Comparison of ENCODE assay signal across 8 cellular contexts in genomic region chr3:196942915-196943277, GRCh38. TPM values are rescaled to one million over a fixed set of nuclear protein-coding genes. Genes with fewer than 3 reads are reported as not detected.
DNase-seq lines count a peak whose midpoint lies in the region; ATAC-seq, FAIRE-seq and TF ChIP-seq lines count a peak whose summit lies in the region.

No MANE protein-coding gene starts in this region.

- no peak for FAIRE-seq in bronchial epithelial cell (lab: Jason Lieb, UNC)

- peak overlapping the region; percentile 83 for H3K27ac Mint-ChIP-seq in GM23338

- H3K27me3 ChIP-seq in GM23338 (ENCODE audit: insufficient read depth) = no peaks in the 10 kb centered on the region
- H3K27me3 ChIP-seq in bronchial epithelial cell (ENCODE audit: control insufficient read depth, insufficient read depth, low read length) = no peaks in the 10 kb centered on the region
- H3K27me3 ChIP-seq in right lobe of liver = no peaks in the 10 kb centered on the region

- peaks cover 22% of the 10 kb centered on the region for H3K27me3 Mint-ChIP-seq in GM23338 (ENCODE audit: insufficient read depth, low read depth, poor library complexity)

- no peak for TF ChIP-seq POLR2A in right lobe of liver (IDR thresholded peaks at IDR 0.05)

- H3F3A ChIP-seq in GM23338 (replicated peaks; ENCODE audit: low read depth) = peaks cover 7% of the 10 kb centered on the region; the same call in 1 of the 2 replicates

- H3K36me3 Mint-ChIP-seq in GM23338 (ENCODE audit: low read depth) = peaks cover 34% of the 10 kb centered on the region

- peak overlapping the region; percentile 99 for H3K4me3 Mint-ChIP-seq in GM23338

- H3K9me3 ChIP-seq in right lobe of liver = no peaks in the 10 kb centered on the region

- TF ChIP-seq CTCF in GM23338 (conservative IDR thresholded peaks at IDR 0.05; ENCODE audit: low read depth in 2 of 2) (no peak), bronchial epithelial cell (IDR thresholded peaks at IDR 0.05; ENCODE audit: insufficient read depth, low read length, severe bottlenecking) (no peak), right lobe of liver (IDR thresholded peaks at IDR 0.05) (no peak)

- H4K20me1 ChIP-seq in GM23338 (replicated peaks; ENCODE audit: insufficient read depth) = peaks cover 14% of the 10 kb centered on the region

- H3K36me3 ChIP-seq in GM23338 (ENCODE audit: insufficient read depth) (peaks cover 16% of the 10 kb centered on the region), bronchial epithelial cell (ENCODE audit: control insufficient read depth, insufficient read depth, low read length) (peaks cover 5% of the 10 kb centered on the region), right lobe of liver (peaks cover 0 to 18% (median 4%) of the 10 kb centered on the region in 4 donors)

- intact Hi-C loops in right lobe of liver (cut with DNase I) = loop anchor here in 1 of 2 donors (10.0 kb wide), 1 partner anchor 78 kb away; the partner anchor contains the start of gene SENP5

- H3K4me3 ChIP-seq in GM23338 (peak overlapping the region; percentile 99), bronchial epithelial cell (ENCODE audit: low read depth, low read length) (peak overlapping the region; percentile 99), right lobe of liver (peak overlapping the region; percentile 99 to 100 (median 100))

- DNase-seq in EH (ENCODE audit: low read depth) (peak; percentile 18), GM23338 (ENCODE audit: low spot score) (peak; percentile 26), NCI-H2227 treated with DMSO at 0.1 percent for 48 hours (lab: John Stamatoyannopoulos, UW) (peak; percentile 38), bronchial epithelial cell (ENCODE audit: low read depth) (peak; percentile 30), right lobe of liver (peak in 1 of 3 donors; percentile 36), substantia nigra (lab: John Stamatoyannopoulos, UW) (peak in 9 of 49 donors; percentile 28 to 41 (median 35)), putamen (ENCODE audit: low spot score) (no peak), EL (no peak)

- H3K9me2 ChIP-seq in GM23338 (ENCODE audit: insufficient read depth) = no peaks in the 10 kb centered on the region

- H2AFZ ChIP-seq in GM23338 = peak overlapping the region; percentile 86

- H3K9me3 Mint-ChIP-seq in GM23338 = no peaks in the 10 kb centered on the region; the same call in 2 of the 3 replicates

- H3K4me1 Mint-ChIP-seq in GM23338 = peaks cover 22% of the 10 kb centered on the region; the same call in 2 of the 3 replicates

- H3K4me1 ChIP-seq in GM23338 (ENCODE audit: insufficient read depth) (peaks cover 11% of the 10 kb centered on the region; the same call in 1 of the 2 replicates), right lobe of liver (peaks cover 0 to 22% (median 6%) of the 10 kb centered on the region in 4 donors)

- peak overlapping the region; percentile 99 for H3K4me2 ChIP-seq in GM23338

- ATAC-seq in GM23338 (peak; percentile 6), right lobe of liver (peak in 3 of 4 donors; percentile 1 to 5 (median 3))

- 0% methylated on average over 2 of the region's 25 CpGs for WGBS in right lobe of liver (ENCODE audit: insufficient coverage, low coverage, low lambda C conversion rate, missing lambda C conversion rate)

- peaks cover 57% of the 10 kb centered on the region for H3K79me2 ChIP-seq in GM23338 (replicated peaks; ENCODE audit: insufficient read depth)

- H3K27ac ChIP-seq in GM23338 (ENCODE audit: low read depth) = no peak overlapping the region
- H3K27ac ChIP-seq in right lobe of liver = peak overlapping the region in 2 of 3 donors; percentile 65 to 78
- peak overlapping the region; percentile 78 for H3K27ac ChIP-seq in substantia nigra (ENCODE audit: low read depth, low read length, poor library complexity, severe bottlenecking)

TF ChIP-seq in GM23338, 12 proteins besides CTCF, POLR2A, EP300 and RAD21 (continues in another document):
- TF ChIP-seq JUNB (IDR thresholded peaks at IDR 0.05; ENCODE audit: unreplicated experiment) (no peak), STAT1 (IDR thresholded peaks at IDR 0.05; ENCODE audit: unreplicated experiment) (no peak), ZNF331 (CRISPR knock-in tag; IDR thresholded peaks at IDR 0.05; ENCODE audit: low read depth) (no peak), CREB1 (CRISPR knock-in tag; IDR thresholded peaks at IDR 0.05; ENCODE audit: low read depth) (no peak), ZNF462 (CRISPR knock-in tag; IDR thresholded peaks at IDR 0.05) (no peak), NANOG (IDR thresholded peaks at IDR 0.05; ENCODE audit: borderline replicate concordance) (no peak), POLR2AphosphoS5 (IDR thresholded peaks at IDR 0.05; ENCODE audit: low read depth) (no peak), EZH2phosphoT487 (IDR thresholded peaks at IDR 0.05; ENCODE audit: unreplicated experiment) (no peak), ETS1 (IDR thresholded peaks at IDR 0.05) (no peak), EZH2 (IDR thresholded peaks at IDR 0.05; ENCODE audit: low read depth, unreplicated experiment) (no peak)

RNA-seq across cellular contexts. Expression of gene NCBP2, which starts 0.6 kb away (rescaled TPM):
- total RNA-seq in GM23338 (2014; rRNA removed; shearing (Covaris generic)) = 72.7 and 78.4 TPM in 2 replicates
- 83.8 and 98.9 TPM in 2 replicates for polyA plus RNA-seq in GM23338 (2016; fragmentation: Nextera tagmentation; extraction: Ambion mirVana)
- total RNA-seq in bronchial epithelial cell = 78.7 and 94.0 TPM in 2 replicates
- 10 to 100 TPM; 12.9 to 24.6 (median 19.1) TPM for total RNA-seq in right lobe of liver

RNA-seq across cellular contexts. Expression of gene PIGZ, which starts 25.7 kb away (rescaled TPM):
- not detected in 2 replicates for total RNA-seq in GM23338 (2014; rRNA removed; shearing (Covaris generic))
- 0.16 TPM in 1 of 2 replicates, not detected in the other for polyA plus RNA-seq in GM23338 (2016; fragmentation: Nextera tagmentation; extraction: Ambion mirVana)
- 1.6 and 1.7 TPM in 2 replicates for total RNA-seq in bronchial epithelial cell
- total RNA-seq in right lobe of liver = 1 to 10 TPM; 1.2 to 2.8 (median 2.4) TPM

Comparison
In these comparisons a context has a peak if more than half of its experiments do, and no peak if none do; other contexts are left out.
1. DNase-seq: peak in EH (single experiment), GM23338 (single experiment), NCI-H2227 treated with DMSO at 0.1 percent for 48 hours (single experiment) and bronchial epithelial cell (single experiment); none in putamen (single experiment) and EL (single experiment).
2. Peak in every context shown above with its lines, with median percentiles within 50 percentile points of each other: H3K4me3 ChIP-seq.